19 cellular contexts compared by ENCODE assay signal in the genomic region with DNA sequence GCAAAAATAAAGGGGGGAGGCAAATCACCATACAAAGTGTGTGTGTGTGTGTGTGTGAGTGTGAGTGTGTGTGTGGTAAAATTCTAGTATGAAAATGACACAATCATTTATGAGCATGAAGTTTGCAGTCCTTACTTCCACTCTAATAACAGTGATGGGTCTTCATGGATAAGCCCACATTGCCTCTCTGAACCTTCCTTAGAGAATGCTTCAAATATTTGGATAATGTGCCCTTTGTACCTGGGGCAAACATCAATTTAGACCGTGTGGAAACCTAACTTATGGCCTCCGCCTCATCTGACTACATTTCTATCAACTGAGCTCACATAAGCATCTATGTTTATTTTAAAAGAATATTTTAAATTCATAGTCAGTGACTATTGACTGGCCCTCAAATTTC. TPM values are rescaled to one million over a fixed set of nuclear protein-coding genes. Genes with fewer than 3 reads are reported as not detected.
"Had no signal": no experiment of that assay in that cellular context is flagged by ENCODE, and none has a peak within 500 bp of the region (broad histone marks: within the 10 kb centered on the region; RNA-seq: fewer than 3 reads in every experiment).

No MANE protein-coding gene starts in this region.

- H3K36me3 Mint-ChIP-seq: activated naive CD8-positive, alpha-beta T cell treated with anti-CD3 and anti-CD28 coated beads, Interleukin-2, amount 10 ng/mL, durations not matched to agents 7 days and 5 days; mesothelial cell of epicardium had no signal

- H3K27ac ChIP-seq: cardiac muscle cell, coronary artery, gastrocnemius medialis, lower lobe of right lung, pancreas, VCaP had no signal

- H3K4me3 Mint-ChIP-seq: activated CD4-positive, alpha-beta memory T cell treated with anti-CD3 and anti-CD28 coated beads, Interleukin-2, amount 10 ng/mL, durations not matched to agents 7 days and 5 days; activated naive CD8-positive, alpha-beta T cell treated with anti-CD3 and anti-CD28 coated beads, Interleukin-2, amount 10 ng/mL, durations not matched to agents 7 days and 5 days; activated T-cell treated with anti-CD3 and anti-CD28 coated beads, Interleukin-2, amount 50 U/mL, for 72 hours; mesothelial cell of epicardium; neural crest cell had no signal

- H3K9me3 ChIP-seq: gastrocnemius medialis, lower lobe of right lung, pancreas had no signal

- ATAC-seq: activated T-cell treated with anti-CD3 and anti-CD28 coated beads, Interleukin-2, amount 50 U/mL, for 72 hours; gastrocnemius medialis; lower lobe of right lung; pancreas; stimulated activated naive CD8-positive, alpha-beta T cell treated with anti-CD3 and anti-CD28 coated beads, Interleukin-15, Interleukin-2, amounts not matched to agents 100 U/mL and 50 U/mL, for 24 hours had no signal

- H3K36me3 ChIP-seq: cardiac muscle cell, gastrocnemius medialis, lower lobe of right lung, pancreas had no signal

- DNase-seq: activated CD4-positive, alpha-beta memory T cell treated with anti-CD3 and anti-CD28 coated beads, Interleukin-2, amount 10 ng/mL, durations not matched to agents 7 days and 5 days; activated CD8-positive, alpha-beta memory T cell treated with anti-CD3 and anti-CD28 coated beads, Interleukin-2, amount 50 U/mL, for 4 hours; activated gamma-delta T cell treated with Interleukin-2 at 50 U/mL for 16 hours; activated naive CD8-positive, alpha-beta T cell treated with anti-CD3 and anti-CD28 coated beads, Interleukin-2, amount 10 ng/mL, durations not matched to agents 7 days and 5 days; activated T-cell treated with anti-CD3 and anti-CD28 coated beads, Interleukin-2, amount 50 U/mL, for 72 hours; aorta; effector CD4-positive, alpha-beta T cell; gastrocnemius medialis; lower lobe of right lung; pancreas; stimulated activated CD4-positive, alpha-beta T cell treated with anti-CD3 and anti-CD28 coated beads, Interleukin-4, amount 100 ng/mL, for 1 hour; stimulated activated CD8-positive, alpha-beta memory T cell treated with anti-CD3 and anti-CD28 coated beads, Interleukin-4, amount 100 ng/mL, for 48 hours; stimulated activated naive CD8-positive, alpha-beta T cell treated with anti-CD3 and anti-CD28 coated beads, Interleukin-15, Interleukin-2, amounts not matched to agents 100 U/mL and 50 U/mL, for 24 hours; T1000 had no signal

- H3K4me3 ChIP-seq: cardiac muscle cell, coronary artery, gastrocnemius medialis, lower lobe of right lung, pancreas had no signal

- FAIRE-seq: pancreas had no signal

- H3K27ac Mint-ChIP-seq: activated CD4-positive, alpha-beta memory T cell treated with anti-CD3 and anti-CD28 coated beads, Interleukin-2, amount 10 ng/mL, durations not matched to agents 7 days and 5 days; activated naive CD8-positive, alpha-beta T cell treated with anti-CD3 and anti-CD28 coated beads, Interleukin-2, amount 10 ng/mL, durations not matched to agents 7 days and 5 days; activated T-cell treated with anti-CD3 and anti-CD28 coated beads, Interleukin-2, amount 50 U/mL, for 72 hours; mesothelial cell of epicardium had no signal

- H3K27me3 ChIP-seq: gastrocnemius medialis, pancreas had no signal

- H3K9me3 Mint-ChIP-seq: activated CD4-positive, alpha-beta memory T cell treated with anti-CD3 and anti-CD28 coated beads, Interleukin-2, amount 10 ng/mL, durations not matched to agents 7 days and 5 days; activated naive CD8-positive, alpha-beta T cell treated with anti-CD3 and anti-CD28 coated beads, Interleukin-2, amount 10 ng/mL, durations not matched to agents 7 days and 5 days; activated T-cell treated with anti-CD3 and anti-CD28 coated beads, Interleukin-2, amount 50 U/mL, for 72 hours; mesothelial cell of epicardium; neural crest cell had no signal

RNA-seq across cellular contexts. Expression of a gene that starts 3.7 kb away (rescaled TPM):
- total RNA-seq: activated naive CD8-positive, alpha-beta T cell treated with anti-CD3 and anti-CD28 coated beads, Interleukin-2, amount 10 ng/mL, durations not matched to agents 7 days and 5 days had no signal
